ENCODE assay signal across 10 cellular contexts in genomic region chr1:8061210-8061609, GRCh38. TPM values are rescaled to one million over a fixed set of nuclear protein-coding genes. Genes with fewer than 3 reads are reported as not detected.
DNase-seq lines count a peak whose midpoint lies in the region; ATAC-seq and TF ChIP-seq lines count a peak whose summit lies in the region.
"Had no signal": no experiment of that assay in that cellular context is flagged by ENCODE, and none has a peak within 500 bp of the region (broad histone marks: within the 10 kb centered on the region; RNA-seq: fewer than 3 reads in every experiment).

No MANE protein-coding gene starts in this region.

- in situ Hi-C loops in ACHN (cut with HindIII; ENCODE audit: low pct_ligation_motif_present, low pct_unique_long_range_greater_than_20kb, low sequenced_read_pairs): no loop called here

- peak; percentile 97 for ATAC-seq in mucosa of descending colon
- ATAC-seq in GM18502 (IDR thresholded peaks at IDR 0.05; ENCODE audit: poor library complexity, unreplicated experiment): no peak
- no peak for ATAC-seq in GM19452 (IDR thresholded peaks at IDR 0.05; ENCODE audit: unreplicated experiment)
- no peak for ATAC-seq in GM18861 (IDR thresholded peaks at IDR 0.05; ENCODE audit: unreplicated experiment)

- no peaks in the 10 kb centered on the region for H3K36me3 ChIP-seq in mucosa of descending colon (ENCODE audit: low read depth)

- H3K4me3 ChIP-seq in mucosa of descending colon: no peak overlapping the region

- intact Hi-C loops in mucosa of descending colon (cut with DNase I, micrococcal nuclease): no loop called here

- TF ChIP-seq CTCF in mucosa of descending colon (IDR thresholded peaks at IDR 0.05): no peak

- DNase-seq in ACHN (peak; percentile 64), LHCN-M2 (ENCODE audit: low read depth) (peak; percentile 98), dermis blood vessel endothelial cell (peak; percentile 52), mucosa of descending colon (peak in 1 of 3 donors; percentile 21), GDM1 (lab: John Stamatoyannopoulos, UW) (no peak)
- DNase-seq: COR-L47, NCI-H1048 had no signal

- H3K9me3 ChIP-seq in mucosa of descending colon: no peaks in the 10 kb centered on the region

- H3K4me1 ChIP-seq in mucosa of descending colon (ENCODE audit: low read depth): no peaks in the 10 kb centered on the region

RNA-seq across cellular contexts. Expression of gene ERRFI1, which starts 35.1 kb away (rescaled TPM):
- total RNA-seq in LHCN-M2 (2014; rRNA removed) (313 and 316 TPM in 2 replicates), dermis blood vessel endothelial cell (32.4 and 50.5 TPM in 2 replicates), mucosa of descending colon (10 to 100 TPM; 48.5 to 84.0 (median 50.2) TPM)
- polyA plus RNA-seq in LHCN-M2 (2012): 106 TPM
